ENCODE assay signal across 9 cellular contexts in the genomic region with DNA sequence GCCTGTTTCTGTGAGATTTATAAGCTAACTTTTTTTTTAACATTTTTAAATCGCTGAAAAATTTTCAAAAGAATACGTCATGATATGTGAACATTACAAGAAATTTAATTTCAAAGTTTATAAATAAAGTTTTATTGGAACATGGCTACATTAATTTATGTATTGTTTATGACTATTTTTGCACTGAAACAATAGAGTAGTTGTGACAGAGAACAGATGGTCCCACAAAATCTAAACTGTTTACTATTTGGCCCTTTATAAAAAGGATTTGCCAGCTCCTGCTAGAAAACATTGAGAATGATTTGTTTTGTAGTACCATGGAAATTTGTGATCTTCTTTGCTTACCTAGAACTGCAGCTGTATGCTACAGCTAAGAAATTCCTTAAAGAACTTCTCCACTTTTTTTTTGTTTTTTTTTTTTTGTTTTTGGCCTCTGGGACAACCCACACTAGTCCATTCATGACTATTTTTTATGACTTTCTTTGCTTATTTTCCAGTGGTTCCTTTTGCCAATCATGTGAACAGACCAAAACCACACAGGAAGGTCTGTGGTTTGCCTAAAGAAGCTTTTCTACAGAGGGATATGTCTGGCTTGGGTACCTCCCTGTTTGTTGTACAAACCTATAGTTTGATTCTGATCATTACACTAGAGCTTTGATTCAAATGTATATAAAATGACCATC. TPM values are rescaled to one million over a fixed set of nuclear protein-coding genes. Genes with fewer than 3 reads are reported as not detected.
DNase-seq lines count a peak whose midpoint lies in the region; ATAC-seq and TF ChIP-seq lines count a peak whose summit lies in the region.
"Had no signal": no experiment of that assay in that cellular context is flagged by ENCODE, and none has a peak within 500 bp of the region (broad histone marks: within the 10 kb centered on the region; RNA-seq: fewer than 3 reads in every experiment).

No MANE protein-coding gene starts in this region.

- ATAC-seq in GM21360 (IDR thresholded peaks at IDR 0.05; ENCODE audit: unreplicated experiment), result peak; percentile 22
- ATAC-seq in GM18498 (IDR thresholded peaks at IDR 0.05; ENCODE audit: unreplicated experiment), result no peak

- intact Hi-C loops in dorsolateral prefrontal cortex (cut with DNase I), result no loop called here

- H3K9me3 ChIP-seq in SJCRH30 (replicated peaks), result no peaks in the 10 kb centered on the region

- H3K36me3 ChIP-seq in BJ (ENCODE audit: control insufficient read depth, insufficient read depth, low read length), result no peaks in the 10 kb centered on the region
- no peaks in the 10 kb centered on the region; the same call in 1 of the 2 replicates for H3K36me3 ChIP-seq in SJCRH30

- peaks cover 70% of the 10 kb centered on the region for H3K4me1 ChIP-seq in SJCRH30

- DNase-seq in BJ (ENCODE audit: low read depth), result peak; percentile 36
- peak; percentile 40 to 83 for DNase-seq in SJCRH30
- peak; percentile 62 for DNase-seq in fibroblast of mammary gland (ENCODE audit: low read depth)
- no peak for DNase-seq in dorsolateral prefrontal cortex
- no peak for DNase-seq in NCI-H524 treated with DMSO at 0.1 percent for 48 hours (lab: John Stamatoyannopoulos, UW)
- no peak for DNase-seq in GM13977 (ENCODE audit: low spot score)
- DNase-seq: NCI-H2029 treated with DMSO at 0.1 percent for 48 hours had no signal

- CTCF ChIA-PET in BJ (lab: Yijun Ruan, JAX), result interaction anchor here (1.2 kb wide), 1 partner anchor 10 kb away, joined by 3 read pairs; no protein-coding TSS in a partner anchor

- H3K4me3 ChIP-seq in BJ (ENCODE audit: low read depth, low read length) (no peak overlapping the region), SJCRH30 (no peak overlapping the region), fibroblast of mammary gland (ENCODE audit: control insufficient read depth, low read depth, low read length) (no peak overlapping the region), dorsolateral prefrontal cortex (no peak overlapping the region)

- H3K27me3 ChIP-seq in BJ (ENCODE audit: control insufficient read depth, insufficient read depth, low read length) (no peaks in the 10 kb centered on the region), SJCRH30 (no peaks in the 10 kb centered on the region), dorsolateral prefrontal cortex (no peaks in the 10 kb centered on the region)

- POLR2A ChIA-PET in BJ (lab: Charles Lee), result interaction anchor here (0.5 to 0.7 kb wide), 3 partner anchors 22 to 657 kb away, joined by 3 to 19 read pairs (median 8); no protein-coding TSS in a partner anchor

- in situ Hi-C loops in GM13977 (cut with MboI; ENCODE audit: low pct_unique_long_range_greater_than_20kb, low sequenced_read_pairs, unreplicated experiment), result no loop called here

- H3K27ac ChIP-seq in SJCRH30 (peak overlapping the region; percentile 32), dorsolateral prefrontal cortex (no peak overlapping the region)

- no peak for TF ChIP-seq CTCF in BJ (IDR thresholded peaks at IDR 0.05; ENCODE audit: insufficient read depth, low read depth, low read length)
- TF ChIP-seq CTCF in fibroblast of mammary gland (conservative IDR thresholded peaks at IDR 0.05; ENCODE audit: control insufficient read depth, insufficient read depth, low read depth, low read length), result no peak
- no peak for TF ChIP-seq CTCF in dorsolateral prefrontal cortex (IDR thresholded peaks at IDR 0.05 in 54 of 56, conservative IDR thresholded peaks at IDR 0.05 in 2 of 56; ENCODE audit: low read depth in 1 of 56, partially characterized antibody in 56 of 56)
- no peak for TF ChIP-seq CTCF in GM13977 (IDR thresholded peaks at IDR 0.05; ENCODE audit: extremely low read depth, insufficient read depth, missing control alignments)

RNA-seq across cellular contexts. Expression of a gene that starts 55.7 kb away (rescaled TPM):
- 16.0 and 23.2 TPM in 2 replicates for polyA plus RNA-seq in BJ (2011; rRNA removed)
- 13.8 and 20.3 TPM in 2 replicates for polyA minus RNA-seq in BJ (2011; rRNA and poly(A)+ RNA removed)
- 35.7 and 42.1 TPM in 2 replicates for total RNA-seq in SJCRH30 (2014; rRNA removed; shearing (Covaris generic))
- total RNA-seq in dorsolateral prefrontal cortex, result 10 to 100 TPM; 22.9 to 64.1 (median 42.7) TPM

Comparison
In these comparisons a context has a peak if more than half of its experiments do, and no peak if none do; other contexts are left out.
1. DNase-seq: peak in BJ (single experiment), SJCRH30 (2 of 2) and fibroblast of mammary gland (single experiment); none in dorsolateral prefrontal cortex (0 of 10), NCI-H524 treated with DMSO at 0.1 percent for 48 hours (single experiment) and GM13977 (single experiment).